In genomic region chr16:80852261-80852872, GRCh38 we compare ENCODE assay signal across 2 cellular contexts.
TF ChIP-seq lines count a peak whose summit lies in the region.

No MANE protein-coding gene starts in this region.

TF ChIP-seq in IMR-90, 13 proteins besides CTCF, POLR2A, EP300 and RAD21:
- TF ChIP-seq SMC3 (IDR thresholded peaks at IDR 0.05; ENCODE audit: low read depth, low read length) (peak; percentile 28; the same call in 1 of the 2 replicates), CHD1 (IDR thresholded peaks at IDR 0.05; ENCODE audit: low read depth, low read length) (no peak)

TF ChIP-seq in K562, 482 proteins besides CTCF, POLR2A, EP300 and RAD21:
- TF ChIP-seq MLLT1 (IDR thresholded peaks at IDR 0.05) (no peak), CTCFL (IDR thresholded peaks at IDR 0.05; ENCODE audit: borderline replicate concordance, insufficient read depth, low read depth, low read length, poor library complexity, severe bottlenecking) (peak; percentile 4)
